Comparison of ENCODE assay signal across 8 cellular contexts in the genomic region with DNA sequence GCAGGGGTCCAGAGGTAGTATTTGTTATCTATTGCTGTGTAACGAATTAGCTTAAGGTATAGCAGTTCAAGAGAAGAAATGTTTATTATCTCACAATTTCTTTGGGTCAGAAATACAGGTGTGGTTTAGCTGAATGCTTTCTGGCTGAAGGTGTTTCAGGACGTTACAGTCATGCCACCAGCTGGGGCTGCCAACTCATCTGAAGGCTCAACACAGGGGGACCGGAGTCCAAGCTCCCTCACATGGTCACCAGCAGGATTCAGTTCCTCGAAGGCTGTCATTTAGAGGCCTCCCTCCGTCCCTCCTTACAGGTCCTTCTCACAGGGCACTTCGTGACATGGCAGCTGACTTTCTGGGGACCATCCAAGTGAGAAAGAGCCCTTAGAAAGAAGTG. TPM values are rescaled to one million over a fixed set of nuclear protein-coding genes. Genes with fewer than 3 reads are reported as not detected.
A peak's percentile ranks its signal among the peaks of the same experiment; 100 is the strongest.
DNase-seq lines count a peak whose midpoint lies in the region; ATAC-seq and TF ChIP-seq lines count a peak whose summit lies in the region.

No MANE protein-coding gene starts in this region.

- H3K9me3 ChIP-seq in SU-DHL-6 (ENCODE audit: insufficient read depth, low read length), result no peaks in the 10 kb centered on the region
- no peaks in the 10 kb centered on the region for H3K9me3 ChIP-seq in esophagus squamous epithelium

- peak overlapping the region; percentile 48 for H3K4me3 Mint-ChIP-seq in nephron progenitor cell

- peak overlapping the region; percentile 45 for H3K4me2 ChIP-seq in SU-DHL-6 (ENCODE audit: low read depth, low read length, poor library complexity, severe bottlenecking)

- H2AFZ ChIP-seq in SU-DHL-6 (ENCODE audit: low read depth, low read length, severe bottlenecking), result peak overlapping the region; percentile 91

- H3K36me3 ChIP-seq in SU-DHL-6 (ENCODE audit: low read length) (no peaks in the 10 kb centered on the region), esophagus squamous epithelium (no peaks in the 10 kb centered on the region)

- H3K27ac Mint-ChIP-seq in nephron progenitor cell, result peak overlapping the region; percentile 86

- H3K4me1 ChIP-seq in esophagus squamous epithelium, result peaks cover 8 to 38% (median 15%) of the 10 kb centered on the region in 3 donors

- H3K9ac ChIP-seq in SU-DHL-6 (ENCODE audit: low read length), result no peak overlapping the region

- no peaks in the 10 kb centered on the region for H4K20me1 ChIP-seq in SU-DHL-6 (ENCODE audit: low read depth, low read length)

- 60 to 64% methylated on average over 3 to 6 of the region's 6 CpGs for WGBS in esophagus squamous epithelium, 2 donors

- H3K4me1 Mint-ChIP-seq in nephron progenitor cell, result peaks cover 52% of the 10 kb centered on the region

- H3K9me3 Mint-ChIP-seq in nephron progenitor cell, result peaks cover 11% of the 10 kb centered on the region

- intact Hi-C loops in esophagus squamous epithelium (cut with DNase I), result no loop called here

- no peaks in the 10 kb centered on the region for H3K27me3 ChIP-seq in SU-DHL-6 (ENCODE audit: low read length)
- H3K27me3 ChIP-seq in esophagus squamous epithelium, result no peaks in the 10 kb centered on the region

- ATAC-seq in GM18867 (IDR thresholded peaks at IDR 0.05; ENCODE audit: unreplicated experiment) (peak; percentile 32), HG02678 (IDR thresholded peaks at IDR 0.05; ENCODE audit: unreplicated experiment) (peak; percentile 0), HG02852 (IDR thresholded peaks at IDR 0.05; ENCODE audit: unreplicated experiment) (no peak)

- H3F3A ChIP-seq in SU-DHL-6 (ENCODE audit: insufficient read depth), result no peaks in the 10 kb centered on the region

- H3K79me2 ChIP-seq in SU-DHL-6 (ENCODE audit: insufficient read depth, low read length), result no peaks in the 10 kb centered on the region

- no peaks in the 10 kb centered on the region for H3K9me2 ChIP-seq in SU-DHL-6 (replicated peaks; ENCODE audit: insufficient read depth, low read length)

- peaks cover 21% of the 10 kb centered on the region for H3K27me3 Mint-ChIP-seq in nephron progenitor cell (ENCODE audit: low read depth, poor library complexity)

- DNase-seq in nephron progenitor cell, result no peak
- DNase-seq in Ammon's horn (ENCODE audit: low spot score), result no peak
- DNase-seq in esophagus squamous epithelium (lab: John Stamatoyannopoulos, UW), result no peak
- DNase-seq in activated CD4-positive, CD25-positive, alpha-beta regulatory T cell treated with anti-CD3 and anti-CD28 coated beads, Interleukin-2, amount 50 U/mL, for 72 hours, result no peak

- no peak for TF ChIP-seq POLR2A in esophagus squamous epithelium (IDR thresholded peaks at IDR 0.05)

- TF ChIP-seq CTCF in SU-DHL-6 (IDR thresholded peaks at IDR 0.05; ENCODE audit: insufficient read depth, low read length, poor library complexity, severe bottlenecking) (no peak), nephron progenitor cell (IDR thresholded peaks at IDR 0.05) (no peak), esophagus squamous epithelium (IDR thresholded peaks at IDR 0.05) (no peak)

- no peak overlapping the region for H3K27ac ChIP-seq in SU-DHL-6 (ENCODE audit: low read depth, low read length)
- peak overlapping the region in 2 of 4 donors; percentile 61 to 66 for H3K27ac ChIP-seq in esophagus squamous epithelium

- H3K36me3 Mint-ChIP-seq in nephron progenitor cell (ENCODE audit: low read depth), result peaks cover 7% of the 10 kb centered on the region

- no peak overlapping the region for H3K4me3 ChIP-seq in SU-DHL-6 (ENCODE audit: insufficient read depth, low read length, poor library complexity, severe bottlenecking)
- H3K4me3 ChIP-seq in esophagus squamous epithelium, result no peak overlapping the region

RNA-seq across cellular contexts. Expression of gene SINHCAF, which starts 37.5 kb away (rescaled TPM):
- 10 to 100 TPM; 52.2 to 71.9 (median 62.0) TPM for total RNA-seq in esophagus squamous epithelium
